In the genomic region with DNA sequence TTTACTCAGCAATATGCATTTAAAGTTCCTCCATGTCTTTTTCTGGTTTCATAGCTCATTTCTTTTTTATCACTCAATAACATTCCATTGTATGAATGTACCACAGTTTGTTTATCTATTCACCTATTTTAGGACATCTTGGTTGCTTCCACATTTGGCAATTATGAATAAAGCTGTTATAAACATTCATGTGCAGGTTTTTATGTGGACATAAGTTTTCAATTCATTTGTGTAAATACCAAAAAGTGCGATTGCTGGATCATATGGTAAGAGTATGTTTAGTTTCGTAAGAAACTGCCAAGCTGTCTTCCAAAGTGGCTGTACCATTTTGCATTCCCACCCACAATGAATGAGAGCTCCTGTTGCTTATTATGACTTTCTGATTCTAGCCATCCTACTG, we compare ENCODE assay signal across 35 cellular contexts. TPM values are rescaled to one million over a fixed set of nuclear protein-coding genes. Genes with fewer than 3 reads are reported as not detected.
DNase-seq lines count a peak whose midpoint lies in the region; ATAC-seq, FAIRE-seq and TF ChIP-seq lines count a peak whose summit lies in the region.
"Had no signal": no experiment of that assay in that cellular context is flagged by ENCODE, and none has a peak within 500 bp of the region (broad histone marks: within the 10 kb centered on the region; RNA-seq: fewer than 3 reads in every experiment).

No MANE protein-coding gene starts in this region.

- no peak overlapping the region for H4K91ac ChIP-seq in IMR-90 (ENCODE audit: insufficient read depth, low read depth, low read length)

- no peak overlapping the region for H3K56ac ChIP-seq in IMR-90 (ENCODE audit: extremely low read depth, insufficient read depth, low read length)

- BruUV-seq in IMR-90 (replicated peaks; lab: Mats Ljungman, UMichigan): no TSS peak

- H3K4ac ChIP-seq in IMR-90 (ENCODE audit: low read depth, low read length): no peak overlapping the region; the same call in 1 of the 2 replicates

- in situ Hi-C loops in IMR-90 (cut with MboI; ENCODE audit: low sequenced_read_pairs): no loop called here

- H2BK5ac ChIP-seq in IMR-90 (ENCODE audit: low read depth, low read length, poor library complexity, severe bottlenecking): peak overlapping the region; percentile 71

- H3K79me1 ChIP-seq in IMR-90 (ENCODE audit: low read depth in 1 of 2, low read length in 2 of 2): no peaks in the 10 kb centered on the region

- H2BK15ac ChIP-seq in IMR-90 (ENCODE audit: low read depth, low read length): peak overlapping the region; percentile 85; the same call in 1 of the 3 replicates

- no peak overlapping the region for H4K8ac ChIP-seq in IMR-90 (ENCODE audit: low read depth in 2 of 2, low read length in 2 of 2)

- no peak for TF ChIP-seq POLR2A in IMR-90 (IDR thresholded peaks at IDR 0.05; ENCODE audit: low read depth, low read length)

- H3K4me1 ChIP-seq in IMR-90 (ENCODE audit: control insufficient read depth, insufficient read depth, low read length): peaks cover 7% of the 10 kb centered on the region
- no peaks in the 10 kb centered on the region for H3K4me1 ChIP-seq in pancreas
- H3K4me1 ChIP-seq: lower lobe of right lung, uterus had no signal

- H3K27ac ChIP-seq in IMR-90 (ENCODE audit: insufficient read depth, low read length): no peak overlapping the region
- no peak overlapping the region for H3K27ac ChIP-seq in pancreas
- H3K27ac ChIP-seq: gastrocnemius medialis, HL-60, lower lobe of right lung, psoas muscle, uterus had no signal

- no peak for TF ChIP-seq RAD21 in IMR-90 (IDR thresholded peaks at IDR 0.05; ENCODE audit: low read length)

- no peaks in the 10 kb centered on the region for H3K36me3 ChIP-seq in IMR-90 (ENCODE audit: control insufficient read depth, insufficient read depth, low read length)
- H3K36me3 ChIP-seq in pancreas: no peaks in the 10 kb centered on the region
- H3K36me3 ChIP-seq: gastrocnemius medialis, lower lobe of right lung, uterus had no signal

- H3K27me3 ChIP-seq in IMR-90 (ENCODE audit: control insufficient read depth, insufficient read depth, low read length) (0 out of 2 replicates have a peak, but pooled peaks cover 1% of the 10 kb centered on the region), pancreas (no peaks in the 10 kb centered on the region)
- H3K27me3 ChIP-seq: gastrocnemius medialis, uterus had no signal

- no peak for FAIRE-seq in pancreas (lab: Jason Lieb, UNC)
- FAIRE-seq: bronchial epithelial cell, colon had no signal

- H2AK5ac ChIP-seq in IMR-90 (ENCODE audit: low read depth, low read length): no peak overlapping the region

- no peak overlapping the region for H2AFZ ChIP-seq in IMR-90 (replicated peaks; ENCODE audit: low read length, poor library complexity)

- no peak overlapping the region for H3K18ac ChIP-seq in IMR-90 (ENCODE audit: low read depth, low read length)

- no peak overlapping the region for H2AK9ac ChIP-seq in IMR-90 (replicated peaks; ENCODE audit: low read depth, low read length, poor library complexity)

- no peak overlapping the region for H3K4me2 ChIP-seq in IMR-90 (ENCODE audit: low read depth, low read length)

- H3K4me3 ChIP-seq in IMR-90 (ENCODE audit: insufficient read depth, low read depth, low read length): no peak overlapping the region
- H3K4me3 ChIP-seq in fibroblast of mammary gland (ENCODE audit: control insufficient read depth, low read depth, low read length): no peak overlapping the region
- H3K4me3 ChIP-seq in pancreas: no peak overlapping the region
- H3K4me3 ChIP-seq: gastrocnemius medialis, lower lobe of right lung, psoas muscle, uterus had no signal

- H3K9ac ChIP-seq in IMR-90 (ENCODE audit: low read depth, low read length): no peak overlapping the region

- WGBS in IMR-90 (ENCODE audit: extremely low coverage in 2 of 2, insufficient read length in 1 of 2), 2 experiments: no CpG with 5 or more reads among the region's 2 CpGs
- WGBS in pancreas, 2 donors: 92 to 95% methylated on average over 2 of the region's 2 CpGs

- H3K27me3 Mint-ChIP-seq in neural crest cell (ENCODE audit: low read depth): no peaks in the 10 kb centered on the region
- H3K27me3 Mint-ChIP-seq: activated CD4-positive, alpha-beta memory T cell treated with anti-CD3 and anti-CD28 coated beads for 36 hours; naive thymus-derived CD4-positive, alpha-beta T cell; stimulated activated naive CD8-positive, alpha-beta T cell treated with anti-CD3 and anti-CD28 coated beads, Interleukin-15, amount 100 ng/mL, for 72 hours had no signal

- ATAC-seq in IMR-90 (ENCODE audit: low read depth) (peak; percentile 40; the same call in 1 of the 2 replicates), pancreas (no peak)
- ATAC-seq: gastrocnemius medialis; lower lobe of right lung; naive thymus-derived CD4-positive, alpha-beta T cell; psoas muscle; sciatic nerve; stimulated activated naive CD8-positive, alpha-beta T cell treated with anti-CD3 and anti-CD28 coated beads, Interleukin-15, amount 100 ng/mL, for 72 hours had no signal

- H3K23ac ChIP-seq in IMR-90 (ENCODE audit: low read depth, low read length): no peak overlapping the region

- POLR2A ChIA-PET in IMR-90 (lab: Charles Lee; ENCODE audit: unreplicated experiment): no interaction called here

- TF ChIP-seq CTCF in IMR-90 (conservative IDR thresholded peaks at IDR 0.05; ENCODE audit: low read depth, low read length) (no peak), fibroblast of mammary gland (conservative IDR thresholded peaks at IDR 0.05; ENCODE audit: control insufficient read depth, insufficient read depth, low read depth, low read length) (no peak), neural crest cell (conservative IDR thresholded peaks at IDR 0.05) (no peak), pancreas (IDR thresholded peaks at IDR 0.05) (no peak)

- no peak overlapping the region for H2BK20ac ChIP-seq in IMR-90 (ENCODE audit: low read depth, low read length)

- DNase-seq in EL (peak; percentile 25), IMR-90 (peak; percentile 76), fibroblast of mammary gland (ENCODE audit: low read depth) (peak; percentile 44), neural crest cell (ENCODE audit: low read depth, low spot score) (no peak), dedifferentiated amniotic fluid mesenchymal stem cell (ENCODE audit: extremely low spot score) (no peak), pancreas (no peak), COLO829 (ENCODE audit: low spot score) (no peak)
- DNase-seq: activated CD4-positive, alpha-beta memory T cell treated with anti-CD3 and anti-CD28 coated beads for 36 hours; activated CD8-positive, alpha-beta memory T cell treated with anti-CD3 and anti-CD28 coated beads, Interleukin-2, amount 50 U/mL, for 4 hours; activated naive CD4-positive, alpha-beta T cell treated with anti-CD3 and anti-CD28 coated beads for 36 hours; amygdala; effector CD4-positive, alpha-beta T cell; gastrocnemius medialis; GF-D8; GOT3; Karpas-422; lower lobe of right lung; naive thymus-derived CD4-positive, alpha-beta T cell; NCI-H1417; NCI-H2029 treated with DMSO at 0.1 percent for 48 hours; NCI-H526; NK-92 treated with Interleukin-12 subunit alpha and Interleukin-12 subunit beta, amount 100 ng/mL, for 24 hours; occipital lobe; psoas muscle; Right ventricle myocardium superior; stimulated activated CD4-positive, alpha-beta T cell treated with anti-CD3 and anti-CD28 coated beads, Interleukin-12 subunit alpha, Interleukin-12 subunit beta, amount 100 ng/mL, for 4 hours; stimulated activated CD4-positive, alpha-beta T cell treated with anti-CD3 and anti-CD28 coated beads, Interleukin-2, amount 100 ng/mL, for 48 hours; stimulated activated naive CD8-positive, alpha-beta T cell treated with anti-CD3 and anti-CD28 coated beads, Interleukin-15, amount 100 ng/mL, for 72 hours; T-helper 2 cell; uterus had no signal

- no peaks in the 10 kb centered on the region for H3K36me3 Mint-ChIP-seq in neural crest cell (ENCODE audit: low read depth)
- H3K36me3 Mint-ChIP-seq: activated CD4-positive, alpha-beta memory T cell treated with anti-CD3 and anti-CD28 coated beads for 36 hours; CD14-positive monocyte had no signal

- no peaks in the 10 kb centered on the region for H3K9me3 ChIP-seq in IMR-90 (ENCODE audit: control insufficient read depth, insufficient read depth, low read length)
- H3K9me3 ChIP-seq in pancreas: no peaks in the 10 kb centered on the region
- H3K9me3 ChIP-seq: gastrocnemius medialis, lower lobe of right lung, psoas muscle, uterus had no signal

- no peaks in the 10 kb centered on the region for H3K9me1 ChIP-seq in IMR-90 (ENCODE audit: insufficient read depth, low read length)

- intact Hi-C loops in IMR-90 (cut with micrococcal nuclease): no loop called here
- intact Hi-C loops in pancreas (cut with DNase I): no loop called here

- no peaks in the 10 kb centered on the region for H4K20me1 ChIP-seq in IMR-90 (ENCODE audit: insufficient read depth, low read length)

- H2BK120ac ChIP-seq in IMR-90 (ENCODE audit: low read depth, low read length): peak overlapping the region; percentile 7; the same call in 1 of the 2 replicates

- no peak overlapping the region for H3K4me3 Mint-ChIP-seq in neural crest cell
- H3K4me3 Mint-ChIP-seq: activated CD4-positive, alpha-beta memory T cell treated with anti-CD3 and anti-CD28 coated beads for 36 hours; activated naive CD4-positive, alpha-beta T cell treated with anti-CD3 and anti-CD28 coated beads for 36 hours; CD14-positive monocyte; naive thymus-derived CD4-positive, alpha-beta T cell; stimulated activated naive CD8-positive, alpha-beta T cell treated with anti-CD3 and anti-CD28 coated beads, Interleukin-15, amount 100 ng/mL, for 72 hours had no signal

- no peaks in the 10 kb centered on the region for H3K4me1 Mint-ChIP-seq in neural crest cell
- H3K4me1 Mint-ChIP-seq: CD14-positive monocyte; naive thymus-derived CD4-positive, alpha-beta T cell; stimulated activated naive CD8-positive, alpha-beta T cell treated with anti-CD3 and anti-CD28 coated beads, Interleukin-15, amount 100 ng/mL, for 72 hours had no signal

- dilution Hi-C loops in IMR-90 (cut with HindIII; ENCODE audit: low sequenced_read_pairs, unreplicated experiment): no loop called here

- no peaks in the 10 kb centered on the region for H3K9me3 Mint-ChIP-seq in neural crest cell
- H3K9me3 Mint-ChIP-seq: activated CD4-positive, alpha-beta memory T cell treated with anti-CD3 and anti-CD28 coated beads for 36 hours; activated naive CD4-positive, alpha-beta T cell treated with anti-CD3 and anti-CD28 coated beads for 36 hours; naive thymus-derived CD4-positive, alpha-beta T cell; stimulated activated naive CD8-positive, alpha-beta T cell treated with anti-CD3 and anti-CD28 coated beads, Interleukin-15, amount 100 ng/mL, for 72 hours had no signal

- H4K5ac ChIP-seq in IMR-90 (ENCODE audit: low read depth, low read length): no peak overlapping the region

- H3K27ac Mint-ChIP-seq in neural crest cell (ENCODE audit: unreplicated experiment): peak overlapping the region; percentile 9
- H3K27ac Mint-ChIP-seq: activated CD4-positive, alpha-beta memory T cell treated with anti-CD3 and anti-CD28 coated beads for 36 hours; activated naive CD4-positive, alpha-beta T cell treated with anti-CD3 and anti-CD28 coated beads for 36 hours had no signal

- CTCF ChIA-PET in IMR-90 (lab: Yijun Ruan, JAX): interaction anchor here (0.6 kb wide), 1 partner anchor 10 kb away, joined by 3 read pairs; no protein-coding TSS in a partner anchor

- no peak overlapping the region for H3K14ac ChIP-seq in IMR-90 (replicated peaks; ENCODE audit: low read depth, low read length)

RNA-seq across cellular contexts. Expression of gene ZFX, which starts 36.4 kb away (rescaled TPM):
- total RNA-seq in IMR-90 (2012; rRNA removed) (99.3 and 141 TPM in 2 replicates), neural crest cell (83.6 and 88.4 TPM in 2 replicates), pancreas (10 to 100 TPM; 19.0 to 40.3 (median 26.4) TPM)
- polyA plus RNA-seq in IMR-90 (2012; rRNA removed) (12.0 and 16.0 TPM in 2 replicates), pancreas (1 to 10 TPM; 4.4 to 8.8 TPM)
- 3.6 and 5.2 TPM in 2 replicates for polyA plus RNA-seq in IMR-90 (2012; cell fraction: cytosol; rRNA removed)
- polyA plus RNA-seq in IMR-90 (2012; cell fraction: nucleus; rRNA removed; ENCODE audit: low replicate concordance): 4.1 and 28.6 TPM in 2 replicates

RNA-seq across cellular contexts. Expression of gene EIF2S3, which starts 58.4 kb away (rescaled TPM):
- 416 and 419 TPM in 2 replicates for total RNA-seq in IMR-90 (2012; rRNA removed)
- 71.8 and 97.9 TPM in 2 replicates for polyA plus RNA-seq in IMR-90 (2012; rRNA removed)
- 25.4 and 26.6 TPM in 2 replicates for polyA plus RNA-seq in IMR-90 (2012; cell fraction: cytosol; rRNA removed)
- 23.5 and 133 TPM in 2 replicates for polyA plus RNA-seq in IMR-90 (2012; cell fraction: nucleus; rRNA removed; ENCODE audit: low replicate concordance)
- 426 and 440 TPM in 2 replicates for total RNA-seq in neural crest cell
- total RNA-seq in pancreas: 100 to 1,000 TPM in 4 of 6 donors, 10 to 100 TPM in 2; 84.4 to 139 (median 128) TPM
- 10 to 100 TPM; 40.0 to 52.9 TPM for polyA plus RNA-seq in pancreas

Comparison
In these comparisons a context has a peak if more than half of its experiments do, and no peak if none do; other contexts are left out.
1. DNase-seq: peak in EL (single experiment), IMR-90 (single experiment) and fibroblast of mammary gland (single experiment); none in neural crest cell (single experiment), dedifferentiated amniotic fluid mesenchymal stem cell (single experiment), pancreas (0 of 6) and COLO829 (single experiment).